18 cellular contexts compared by ENCODE assay signal in the genomic region with DNA sequence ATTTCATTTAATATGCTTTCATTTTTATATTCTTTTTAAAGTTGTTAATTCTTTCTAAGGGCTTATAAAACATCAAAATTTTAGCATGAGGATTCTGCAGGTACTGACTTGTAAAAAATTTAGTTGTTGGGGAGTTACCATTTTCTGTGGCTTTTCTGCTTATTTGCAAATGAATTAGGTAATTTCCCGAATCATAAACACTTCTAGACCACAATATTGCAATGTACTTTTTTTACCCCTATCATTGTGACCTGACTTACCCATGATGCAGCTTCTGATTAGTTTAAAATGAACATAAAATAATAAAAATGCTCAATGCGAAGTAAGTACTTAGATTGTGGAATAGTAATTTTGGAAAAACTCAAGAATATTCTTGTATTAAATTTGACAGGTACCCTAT. TPM values are rescaled to one million over a fixed set of nuclear protein-coding genes. Genes with fewer than 3 reads are reported as not detected.
DNase-seq lines count a peak whose midpoint lies in the region; ATAC-seq and TF ChIP-seq lines count a peak whose summit lies in the region.
"Had no signal": no experiment of that assay in that cellular context is flagged by ENCODE, and none has a peak within 500 bp of the region (broad histone marks: within the 10 kb centered on the region; RNA-seq: fewer than 3 reads in every experiment).

No MANE protein-coding gene starts in this region.

- H3K9me2 ChIP-seq in Loucy (replicated peaks; ENCODE audit: low read depth, low read length): no peaks in the 10 kb centered on the region

- ATAC-seq in GM18520 (IDR thresholded peaks at IDR 0.05; ENCODE audit: unreplicated experiment): peak; percentile 37
- ATAC-seq in activated T-helper 17 cell treated with anti-CD3 and anti-CD28 coated beads, Interleukin-2, amount 50 U/mL, for 72 hours (replicated peaks): no peak
- ATAC-seq in HG02973 (IDR thresholded peaks at IDR 0.05; ENCODE audit: unreplicated experiment): no peak

- H3F3A ChIP-seq in Loucy (ENCODE audit: low read depth): no peaks in the 10 kb centered on the region; the same call in 1 of the 2 replicates

- no peak overlapping the region for H2AFZ ChIP-seq in Loucy (ENCODE audit: low read length)

- DNase-seq in CD14-positive monocyte (ENCODE audit: low spot score): no peak
- no peak for DNase-seq in NCI-H446 (lab: John Stamatoyannopoulos, UW)
- no peak for DNase-seq in ascending aorta (ENCODE audit: low spot score in 2 of 2)
- no peak for DNase-seq in H7
- DNase-seq: anterior cingulate cortex, Caco-2, EL, head of caudate nucleus, left ventricle myocardium inferior, NCI-H1092, NCI-H2081, SJCRH30, substantia nigra, uterus had no signal

- TF ChIP-seq CTCF in CD14-positive monocyte (IDR thresholded peaks at IDR 0.05) (no peak), Loucy (conservative IDR thresholded peaks at IDR 0.05; ENCODE audit: low read length) (no peak), ascending aorta (IDR thresholded peaks at IDR 0.05) (no peak)

- H3K4me1 ChIP-seq in Loucy (ENCODE audit: insufficient read depth, low read length, poor library complexity, severe bottlenecking) (peaks cover 18% of the 10 kb centered on the region), ascending aorta (no peaks in the 10 kb centered on the region)
- H3K4me1 ChIP-seq: Caco-2, left ventricle myocardium inferior, SJCRH30 had no signal

- no peak overlapping the region for H3K4me3 Mint-ChIP-seq in CD14-positive monocyte
- H3K4me3 Mint-ChIP-seq in activated T-helper 17 cell treated with anti-CD3 and anti-CD28 coated beads, Interleukin-2, amount 50 U/mL, for 72 hours: peak overlapping the region; percentile 21

- peaks cover 47% of the 10 kb centered on the region for H4K20me1 ChIP-seq in Loucy (ENCODE audit: insufficient read depth, low read length, poor library complexity, severe bottlenecking)

- peaks cover 58% of the 10 kb centered on the region for H3K79me2 ChIP-seq in Loucy (ENCODE audit: insufficient read depth, low read length)

- H3K4me3 ChIP-seq in Loucy (ENCODE audit: low read length, poor library complexity, severe bottlenecking) (no peak overlapping the region), ascending aorta (no peak overlapping the region), H7 (ENCODE audit: insufficient read depth, low read depth, low read length) (no peak overlapping the region)
- H3K4me3 ChIP-seq: left ventricle myocardium inferior, SJCRH30, uterus had no signal

- H3K36me3 ChIP-seq in Loucy (ENCODE audit: insufficient read depth, low read length): peaks cover 5% of the 10 kb centered on the region; the same call in 1 of the 2 replicates
- H3K36me3 ChIP-seq in ascending aorta: peaks cover 0 to 4% of the 10 kb centered on the region in 2 donors
- H3K36me3 ChIP-seq in H7 (replicated peaks; ENCODE audit: control insufficient read depth, insufficient read depth, low read length): no peaks in the 10 kb centered on the region; the same call in 1 of the 2 replicates
- H3K36me3 ChIP-seq: uterus had no signal

- H3K27me3 ChIP-seq in Loucy (ENCODE audit: insufficient read depth, low read length, poor library complexity, severe bottlenecking) (no peaks in the 10 kb centered on the region), ascending aorta (no peaks in the 10 kb centered on the region), H7 (ENCODE audit: control insufficient read depth, insufficient read depth, low read length) (no peaks in the 10 kb centered on the region)
- H3K27me3 ChIP-seq: SJCRH30, uterus had no signal

- no peaks in the 10 kb centered on the region for H3K9me3 Mint-ChIP-seq in CD14-positive monocyte
- no peaks in the 10 kb centered on the region for H3K9me3 Mint-ChIP-seq in activated T-helper 17 cell treated with anti-CD3 and anti-CD28 coated beads, Interleukin-2, amount 50 U/mL, for 72 hours

- H3K27ac ChIP-seq in ascending aorta: no peak overlapping the region
- H3K27ac ChIP-seq: left ventricle myocardium inferior, SJCRH30, uterus had no signal

- peak overlapping the region; percentile 62 for H3K4me2 ChIP-seq in Loucy (ENCODE audit: low read depth, low read length, poor library complexity, severe bottlenecking)

- peaks cover 0 to 1% (median 0%) of the 10 kb centered on the region in 3 donors for H3K27me3 Mint-ChIP-seq in CD14-positive monocyte (ENCODE audit: low read depth in 3 of 3)
- H3K27me3 Mint-ChIP-seq in activated T-helper 17 cell treated with anti-CD3 and anti-CD28 coated beads, Interleukin-2, amount 50 U/mL, for 72 hours: no peaks in the 10 kb centered on the region

- peaks cover 29% of the 10 kb centered on the region for H3K4me1 Mint-ChIP-seq in CD14-positive monocyte
- peaks cover 19% of the 10 kb centered on the region for H3K4me1 Mint-ChIP-seq in activated T-helper 17 cell treated with anti-CD3 and anti-CD28 coated beads, Interleukin-2, amount 50 U/mL, for 72 hours

- peaks cover 5 to 10% of the 10 kb centered on the region in 2 donors for H3K36me3 Mint-ChIP-seq in CD14-positive monocyte
- H3K36me3 Mint-ChIP-seq in activated T-helper 17 cell treated with anti-CD3 and anti-CD28 coated beads, Interleukin-2, amount 50 U/mL, for 72 hours (ENCODE audit: low read depth): no peaks in the 10 kb centered on the region

- intact Hi-C loops in CD14-positive monocyte (cut with micrococcal nuclease) (no loop called here), ascending aorta (cut with DNase I) (no loop called here)

- H3K27ac Mint-ChIP-seq in CD14-positive monocyte: peak overlapping the region in 6 of 7 donors; percentile 30 to 85 (median 46)
- H3K27ac Mint-ChIP-seq in activated T-helper 17 cell treated with anti-CD3 and anti-CD28 coated beads, Interleukin-2, amount 50 U/mL, for 72 hours: no peak overlapping the region

- H3K9ac ChIP-seq in Loucy (ENCODE audit: low read depth, low read length, poor library complexity, severe bottlenecking): no peak overlapping the region

- no peaks in the 10 kb centered on the region for H3K9me3 ChIP-seq in Loucy (ENCODE audit: insufficient read depth, low read depth, low read length)
- H3K9me3 ChIP-seq in ascending aorta: no peaks in the 10 kb centered on the region
- H3K9me3 ChIP-seq: Caco-2, left ventricle myocardium inferior, SJCRH30, uterus had no signal

RNA-seq across cellular contexts. Expression of a gene that starts 11.4 kb away (rescaled TPM):
- polyA plus RNA-seq in CD14-positive monocyte: 10 to 100 TPM; 23.4 to 24.7 TPM
- 10 to 100 TPM; 18.9 to 37.4 TPM for total RNA-seq in activated T-helper 17 cell treated with anti-CD3 and anti-CD28 coated beads, Interleukin-2, amount 50 U/mL, for 72 hours
- 15.1 TPM for total RNA-seq in ascending aorta
- total RNA-seq in H7 (2014; rRNA removed; shearing (Covaris generic)): 52.8 and 54.9 TPM in 2 replicates

RNA-seq across cellular contexts. Expression of a gene that starts 12.6 kb away (rescaled TPM):
- 10 to 100 TPM; 66.6 to 95.4 TPM for polyA plus RNA-seq in CD14-positive monocyte
- total RNA-seq in activated T-helper 17 cell treated with anti-CD3 and anti-CD28 coated beads, Interleukin-2, amount 50 U/mL, for 72 hours: 100 to 1,000 TPM in 1 of 2 donors, 10 to 100 TPM in 1; 93.7 to 175 TPM
- total RNA-seq in ascending aorta: 28.9 TPM
- 157 and 261 TPM in 2 replicates for total RNA-seq in H7 (2014; rRNA removed; shearing (Covaris generic))
